8 cellular contexts compared by ENCODE assay signal in the genomic region with DNA sequence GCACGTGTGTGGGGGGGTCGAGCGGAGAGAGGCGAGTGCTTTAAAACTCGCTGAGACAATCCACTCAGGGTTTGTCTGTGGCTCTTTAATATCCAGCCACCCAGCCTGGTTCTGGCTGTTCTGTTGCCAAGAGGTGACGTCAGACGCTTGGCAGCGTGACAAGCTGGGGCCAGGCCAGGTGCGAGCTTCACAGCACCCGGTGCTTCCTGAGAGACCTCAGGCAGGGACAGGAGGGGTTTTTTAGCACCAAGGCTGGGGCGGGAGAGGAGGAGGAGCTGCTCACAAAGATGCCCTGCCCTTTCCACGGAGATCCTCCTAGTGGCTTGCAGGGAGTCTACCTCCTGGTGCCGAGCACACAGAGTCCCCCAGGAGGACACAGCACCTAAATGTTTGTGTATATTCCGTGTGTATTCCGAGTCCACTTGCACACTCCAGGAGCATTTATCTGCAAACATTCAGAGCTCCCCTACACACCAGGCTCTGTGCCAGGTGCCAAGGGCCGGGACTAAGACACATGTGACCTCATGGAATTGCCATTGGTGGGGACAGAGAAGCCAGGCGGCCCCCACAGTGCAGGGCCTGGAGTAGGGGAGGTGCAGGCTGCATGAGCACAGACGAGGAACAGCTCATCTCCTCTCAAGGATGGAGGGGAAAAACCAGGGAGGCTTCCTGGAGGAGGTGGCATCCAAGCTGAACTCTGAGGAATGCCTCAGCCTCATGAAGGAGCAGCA.
DNase-seq lines count a peak whose midpoint lies in the region; ATAC-seq and TF ChIP-seq lines count a peak whose summit lies in the region.

No MANE protein-coding gene starts in this region.

- H3K4me3 Mint-ChIP-seq in Calu3 (ENCODE audit: low read depth, unreplicated experiment) = no peak overlapping the region

- H3K27me3 ChIP-seq in adrenal gland (no peaks in the 10 kb centered on the region), right lobe of liver (no peaks in the 10 kb centered on the region)

- TF ChIP-seq CTCF in Calu3 (IDR thresholded peaks at IDR 0.05; ENCODE audit: unreplicated experiment) (no peak), adrenal gland (IDR thresholded peaks at IDR 0.05) (no peak), right lobe of liver (IDR thresholded peaks at IDR 0.05) (no peak)

- H3K27ac Mint-ChIP-seq in Calu3 (ENCODE audit: unreplicated experiment) = no peak overlapping the region

- H3K27ac ChIP-seq in adrenal gland (peak overlapping the region in 1 of 5 donors; percentile 38), right lobe of liver (no peak overlapping the region)

- no peaks in the 10 kb centered on the region for H3K4me1 Mint-ChIP-seq in Calu3 (ENCODE audit: low read depth, unreplicated experiment)

- intact Hi-C loops in Calu3 (cut with micrococcal nuclease; ENCODE audit: unreplicated experiment) (no loop called here), adrenal gland (cut with DNase I) (no loop called here), right lobe of liver (cut with DNase I) (no loop called here)

- H3K4me3 ChIP-seq in adrenal gland (no peak overlapping the region), right lobe of liver (no peak overlapping the region)

- ATAC-seq in right lobe of liver (peak; percentile 75 to 92 (median 85)), HG03342 (IDR thresholded peaks at IDR 0.05; ENCODE audit: unreplicated experiment) (no peak), GM19328 (IDR thresholded peaks at IDR 0.05; ENCODE audit: unreplicated experiment) (no peak)

- no TSS peak for BruUV-seq in Calu3 (replicated peaks; lab: Mats Ljungman, UMichigan)

- H3K36me3 ChIP-seq in adrenal gland (replicated peaks in 1 of 2) (no peaks in the 10 kb centered on the region), right lobe of liver (no peaks in the 10 kb centered on the region)

- H3K9me3 Mint-ChIP-seq in Calu3 (ENCODE audit: low read depth, unreplicated experiment) = peaks cover under 1% of the 10 kb centered on the region

- no peak for TF ChIP-seq POLR2A in adrenal gland (IDR thresholded peaks at IDR 0.05)
- no peak for TF ChIP-seq POLR2A in right lobe of liver (IDR thresholded peaks at IDR 0.05)

- DNase-seq in Calu3 (peak; percentile 77), NCI-H1105 (lab: John Stamatoyannopoulos, UW) (peak; percentile 91), adrenal gland (peak; percentile 63 to 95 (median 76)), right lobe of liver (peak; percentile 70 to 83 (median 81)), UCSD-AML1 (lab: John Stamatoyannopoulos, UW; ENCODE audit: unreplicated experiment) (no peak)
- no peak for DNase-seq in effector CD4-positive, alpha-beta T cell

- no peaks in the 10 kb centered on the region for H3K9me3 ChIP-seq in adrenal gland (replicated peaks in 1 of 3)
- no peaks in the 10 kb centered on the region for H3K9me3 ChIP-seq in right lobe of liver

- H3K36me3 Mint-ChIP-seq in Calu3 (ENCODE audit: insufficient read depth, unreplicated experiment) = peaks cover 5% of the 10 kb centered on the region

- H3K27me3 Mint-ChIP-seq in Calu3 (ENCODE audit: unreplicated experiment) = peaks cover 18% of the 10 kb centered on the region

- H3K4me1 ChIP-seq in adrenal gland (replicated peaks in 1 of 2) (no peaks in the 10 kb centered on the region), right lobe of liver (peaks cover 0 to 3% (median 0%) of the 10 kb centered on the region in 4 donors)

- CTCF ChIA-PET in Calu3 (lab: Charles Lee) = interaction anchor here (1.2 kb wide), 1 partner anchor 14 kb away, joined by 3 read pairs; no protein-coding TSS in a partner anchor

- WGBS in adrenal gland, 4 donors = 20 to 48% (median 21%) methylated on average over 12 to 18 of the region's 18 CpGs
- 19% methylated on average over 8 of the region's 18 CpGs for whole genome bisulfite sequencing in right lobe of liver (ENCODE audit: insufficient coverage, low coverage, low lambda C conversion rate, missing lambda C conversion rate)

Comparison
In these comparisons a context has a peak if more than half of its experiments do, and no peak if none do; other contexts are left out.
1. DNase-seq: peak in Calu3 (single experiment), NCI-H1105 (single experiment), adrenal gland (7 of 7) and right lobe of liver (3 of 3); none in UCSD-AML1 (single experiment) and effector CD4-positive, alpha-beta T cell (single experiment).
2. ATAC-seq: peak in right lobe of liver (4 of 4); none in HG03342 (single experiment) and GM19328 (single experiment).